ENCODE assay signal across 22 cellular contexts in the genomic region with DNA sequence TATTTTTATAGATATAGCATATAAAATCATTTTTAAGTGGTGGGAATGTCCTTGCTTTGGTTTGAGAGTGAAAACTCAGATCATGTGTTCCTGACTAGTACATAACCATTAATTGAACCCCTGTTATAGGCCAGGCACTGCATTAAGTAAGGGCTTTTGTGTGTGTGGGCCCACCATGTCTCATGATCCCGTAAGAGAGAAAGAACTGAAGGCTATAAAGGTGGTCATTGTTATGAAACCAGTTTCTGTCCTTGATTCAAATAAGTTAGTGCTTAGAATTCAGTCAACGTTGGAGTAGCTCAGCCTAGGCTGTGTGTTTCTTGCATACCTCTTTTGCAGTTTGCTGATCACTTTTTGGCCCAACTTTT.
DNase-seq lines count a peak whose midpoint lies in the region; ATAC-seq and TF ChIP-seq lines count a peak whose summit lies in the region.
"Had no signal": no experiment of that assay in that cellular context is flagged by ENCODE, and none has a peak within 500 bp of the region (broad histone marks: within the 10 kb centered on the region; RNA-seq: fewer than 3 reads in every experiment).

No MANE protein-coding gene starts in this region.

- no peak overlapping the region for H3K27ac ChIP-seq in CD4-positive, CD25-positive, alpha-beta regulatory T cell (ENCODE audit: insufficient read depth, low read length, poor library complexity, severe bottlenecking)
- H3K27ac ChIP-seq in mesendoderm (ENCODE audit: low read depth, low read length) (no peak overlapping the region), osteoblast (ENCODE audit: low read depth, low read length) (no peak overlapping the region)
- H3K27ac ChIP-seq: KMS-11, pancreas, WERI-Rb-1 had no signal

- no peak overlapping the region for H3K4ac ChIP-seq in mesendoderm (ENCODE audit: low read depth, low read length)

- H3K4me2 ChIP-seq in mesendoderm (ENCODE audit: low read length), result no peak overlapping the region
- H3K4me2 ChIP-seq in osteoblast (ENCODE audit: insufficient read depth, low read length), result no peak overlapping the region
- H3K4me2 ChIP-seq: KMS-11 had no signal

- peaks cover 70% of the 10 kb centered on the region for H3K4me1 ChIP-seq in CD4-positive, CD25-positive, alpha-beta regulatory T cell (ENCODE audit: control insufficient read depth, insufficient read depth, low read length, poor library complexity, severe bottlenecking)
- peaks cover 3% of the 10 kb centered on the region for H3K4me1 ChIP-seq in mesendoderm (ENCODE audit: control insufficient read depth, low read depth, low read length)
- H3K4me1 ChIP-seq in osteoblast (ENCODE audit: insufficient read depth, low read length), result peaks cover 19% of the 10 kb centered on the region

- ATAC-seq in CD4-positive, CD25-positive, alpha-beta regulatory T cell (ENCODE audit: low read depth in 2 of 2), result no peak
- ATAC-seq: CD8-positive, alpha-beta T cell; pancreas; sciatic nerve had no signal

- no peak overlapping the region for H2BK120ac ChIP-seq in mesendoderm (ENCODE audit: low read depth, low read length)

- no peak overlapping the region for H3K23ac ChIP-seq in mesendoderm (ENCODE audit: low read length)

- no CpG with 5 or more reads among the region's 2 CpGs for WGBS in mesendoderm (ENCODE audit: extremely low coverage, insufficient coverage, low lambda C conversion rate)

- no peak overlapping the region for H2BK5ac ChIP-seq in mesendoderm (ENCODE audit: low read length)

- H4K8ac ChIP-seq in mesendoderm (ENCODE audit: low read depth, low read length), result no peak overlapping the region

- peak overlapping the region in 2 of 3 donors; percentile 14 to 64 for H3K27ac Mint-ChIP-seq in CD4-positive, CD25-positive, alpha-beta regulatory T cell
- H3K27ac Mint-ChIP-seq in activated T-helper 1 cell treated with anti-CD3 and anti-CD28 coated beads, Interleukin-12 subunit alpha, Interleukin-12 subunit beta, Interleukin-2, Interleukin-4 antibody, amounts not matched to agents 30 ng/mL and 10 ng/mL and 1 ng/mL, durations not matched to agents 14 hours and 24 hours and 36 hours, result peak overlapping the region; percentile 37
- no peak overlapping the region for H3K27ac Mint-ChIP-seq in HFFc6

- H3K36me3 ChIP-seq in CD4-positive, CD25-positive, alpha-beta regulatory T cell (ENCODE audit: control insufficient read depth, insufficient read depth, low read length), result peaks cover 2% of the 10 kb centered on the region
- H3K36me3 ChIP-seq in mesendoderm (ENCODE audit: control insufficient read depth, insufficient read depth, low read length) (no peaks in the 10 kb centered on the region), osteoblast (ENCODE audit: insufficient read depth, low read length) (no peaks in the 10 kb centered on the region)
- H3K36me3 ChIP-seq: pancreas, WERI-Rb-1 had no signal

- peaks cover 36 to 82% (median 63%) of the 10 kb centered on the region in 4 donors for H3K4me1 Mint-ChIP-seq in CD4-positive, CD25-positive, alpha-beta regulatory T cell
- peaks cover 76% of the 10 kb centered on the region for H3K4me1 Mint-ChIP-seq in activated T-helper 1 cell treated with anti-CD3 and anti-CD28 coated beads, Interleukin-12 subunit alpha, Interleukin-12 subunit beta, Interleukin-2, Interleukin-4 antibody, amounts not matched to agents 30 ng/mL and 10 ng/mL and 1 ng/mL, durations not matched to agents 14 hours and 24 hours and 36 hours (ENCODE audit: low read depth)
- peaks cover 45% of the 10 kb centered on the region for H3K4me1 Mint-ChIP-seq in HFFc6 (ENCODE audit: low read depth)

- intact Hi-C loops in activated T-helper 1 cell treated with anti-CD3 and anti-CD28 coated beads, Interleukin-12 subunit alpha, Interleukin-12 subunit beta, Interleukin-2, Interleukin-4 antibody, amounts not matched to agents 30 ng/mL and 10 ng/mL and 1 ng/mL, durations not matched to agents 14 hours and 24 hours and 36 hours (cut with micrococcal nuclease), result loop anchor here (10.0 kb wide), 1 partner anchor 409 kb away; no protein-coding TSS in a partner anchor

- H2BK15ac ChIP-seq in mesendoderm (replicated peaks; ENCODE audit: low read depth), result no peak overlapping the region

- no peaks in the 10 kb centered on the region for H3K9me3 ChIP-seq in CD4-positive, CD25-positive, alpha-beta regulatory T cell (ENCODE audit: control insufficient read depth in 2 of 2, low read length in 2 of 2)
- H3K9me3 ChIP-seq in osteoblast (ENCODE audit: low read depth, low read length), result no peaks in the 10 kb centered on the region
- H3K9me3 ChIP-seq: pancreas had no signal

- H2AK5ac ChIP-seq in mesendoderm (ENCODE audit: low read length), result no peak overlapping the region

- peaks cover 4% of the 10 kb centered on the region for H3K27me3 Mint-ChIP-seq in CD4-positive, CD25-positive, alpha-beta regulatory T cell
- H3K27me3 Mint-ChIP-seq in activated T-helper 1 cell treated with anti-CD3 and anti-CD28 coated beads, Interleukin-12 subunit alpha, Interleukin-12 subunit beta, Interleukin-2, Interleukin-4 antibody, amounts not matched to agents 30 ng/mL and 10 ng/mL and 1 ng/mL, durations not matched to agents 14 hours and 24 hours and 36 hours (ENCODE audit: insufficient read depth), result no peaks in the 10 kb centered on the region
- H3K27me3 Mint-ChIP-seq in HFFc6 (ENCODE audit: insufficient read depth), result peaks cover 2% of the 10 kb centered on the region; the same call in 1 of the 2 replicates

- H3K79me2 ChIP-seq in mesendoderm (ENCODE audit: control insufficient read depth, insufficient read depth, low read length), result peaks cover 16% of the 10 kb centered on the region
- H3K79me2 ChIP-seq in osteoblast (ENCODE audit: insufficient read depth, low read length), result peaks cover 76% of the 10 kb centered on the region

- peaks cover 11% of the 10 kb centered on the region for H3K79me1 ChIP-seq in mesendoderm (ENCODE audit: low read length)

- H3K4me3 ChIP-seq in CD4-positive, CD25-positive, alpha-beta regulatory T cell (ENCODE audit: low read depth, low read length), result peak overlapping the region; percentile 38
- no peak overlapping the region for H3K4me3 ChIP-seq in mesendoderm (ENCODE audit: low read length)
- no peak overlapping the region for H3K4me3 ChIP-seq in osteoblast (ENCODE audit: insufficient read depth, low read length)
- H3K4me3 ChIP-seq: lung, pancreas had no signal

- no peaks in the 10 kb centered on the region for H3K9me3 Mint-ChIP-seq in CD4-positive, CD25-positive, alpha-beta regulatory T cell
- H3K9me3 Mint-ChIP-seq in activated T-helper 1 cell treated with anti-CD3 and anti-CD28 coated beads, Interleukin-12 subunit alpha, Interleukin-12 subunit beta, Interleukin-2, Interleukin-4 antibody, amounts not matched to agents 30 ng/mL and 10 ng/mL and 1 ng/mL, durations not matched to agents 14 hours and 24 hours and 36 hours, result no peaks in the 10 kb centered on the region
- no peaks in the 10 kb centered on the region for H3K9me3 Mint-ChIP-seq in HFFc6
- H3K9me3 Mint-ChIP-seq: CD8-positive, alpha-beta T cell had no signal

- TF ChIP-seq CTCF in HFFc6 (IDR thresholded peaks at IDR 0.05), result no peak
- no peak for TF ChIP-seq CTCF in osteoblast (IDR thresholded peaks at IDR 0.05; ENCODE audit: extremely low read depth, low read depth, low read length)

- peaks cover 20% of the 10 kb centered on the region for H4K20me1 ChIP-seq in osteoblast (ENCODE audit: insufficient read depth, low read length)

- no peak overlapping the region for H4K5ac ChIP-seq in mesendoderm (ENCODE audit: low read length)

- peaks cover 6% of the 10 kb centered on the region for H3K36me3 Mint-ChIP-seq in CD4-positive, CD25-positive, alpha-beta regulatory T cell
- peaks cover 25% of the 10 kb centered on the region for H3K36me3 Mint-ChIP-seq in activated T-helper 1 cell treated with anti-CD3 and anti-CD28 coated beads, Interleukin-12 subunit alpha, Interleukin-12 subunit beta, Interleukin-2, Interleukin-4 antibody, amounts not matched to agents 30 ng/mL and 10 ng/mL and 1 ng/mL, durations not matched to agents 14 hours and 24 hours and 36 hours (ENCODE audit: low read depth)
- no peaks in the 10 kb centered on the region for H3K36me3 Mint-ChIP-seq in HFFc6 (ENCODE audit: low read depth)

- H3K56ac ChIP-seq in mesendoderm (ENCODE audit: low read length), result no peak overlapping the region

- no peak overlapping the region for H3K9ac ChIP-seq in mesendoderm (ENCODE audit: low read length)
- H3K9ac ChIP-seq: KMS-11 had no signal

- DNase-seq in CD4-positive, CD25-positive, alpha-beta regulatory T cell, result no peak
- DNase-seq in COLO829 (ENCODE audit: low spot score) (peak; percentile 67), mesendoderm (no peak), DMS 273 treated with DMSO at 0.1 percent for 48 hours (lab: John Stamatoyannopoulos, UW) (no peak), HFFc6 (no peak), osteoblast (ENCODE audit: insufficient read length, low spot score, missing footprints) (no peak)
- DNase-seq in activated T-helper 1 cell treated with anti-CD3 and anti-CD28 coated beads, Interleukin-12 subunit alpha, Interleukin-12 subunit beta, Interleukin-2, Interleukin-4 antibody, amounts not matched to agents 30 ng/mL and 10 ng/mL and 1 ng/mL, durations not matched to agents 14 hours and 24 hours and 36 hours (ENCODE audit: low spot score), result no peak
- DNase-seq: activated CD4-positive, alpha-beta T cell treated with anti-CD3 and anti-CD28 coated beads, Interleukin-2, amount 50 U/mL, for 48 hours; amygdala; CD8-positive, alpha-beta T cell; erythroblast; hypothalamus; NCI-H1694 treated with DMSO at 0.1 percent for 48 hours; NCI-H774; pancreas; SHP77 treated with DMSO at 0.1 percent for 48 hours; stimulated activated CD4-positive, alpha-beta T cell treated with anti-CD3 and anti-CD28 coated beads, Interleukin-15, amount 100 ng/mL, for 24 hours; T-helper 2 cell; WERI-Rb-1 had no signal

- H3K18ac ChIP-seq in mesendoderm (ENCODE audit: low read length), result peak overlapping the region; percentile 39

- no peak overlapping the region for H2AFZ ChIP-seq in osteoblast (ENCODE audit: low read length)

- H3K27me3 ChIP-seq in CD4-positive, CD25-positive, alpha-beta regulatory T cell (ENCODE audit: control insufficient read depth, insufficient read depth, low read length), result no peaks in the 10 kb centered on the region
- H3K27me3 ChIP-seq in mesendoderm (ENCODE audit: insufficient read depth, low read length, poor library complexity) (no peaks in the 10 kb centered on the region), osteoblast (ENCODE audit: insufficient read depth, low read length) (no peaks in the 10 kb centered on the region)
- H3K27me3 ChIP-seq: pancreas had no signal

- peak overlapping the region; percentile 51 to 93 (median 62) for H3K4me3 Mint-ChIP-seq in CD4-positive, CD25-positive, alpha-beta regulatory T cell
- H3K4me3 Mint-ChIP-seq in activated T-helper 1 cell treated with anti-CD3 and anti-CD28 coated beads, Interleukin-12 subunit alpha, Interleukin-12 subunit beta, Interleukin-2, Interleukin-4 antibody, amounts not matched to agents 30 ng/mL and 10 ng/mL and 1 ng/mL, durations not matched to agents 14 hours and 24 hours and 36 hours, result peak overlapping the region; percentile 28
- H3K4me3 Mint-ChIP-seq in HFFc6, result no peak overlapping the region
